Comparison of ENCODE assay signal across 21 cellular contexts in the genomic region with DNA sequence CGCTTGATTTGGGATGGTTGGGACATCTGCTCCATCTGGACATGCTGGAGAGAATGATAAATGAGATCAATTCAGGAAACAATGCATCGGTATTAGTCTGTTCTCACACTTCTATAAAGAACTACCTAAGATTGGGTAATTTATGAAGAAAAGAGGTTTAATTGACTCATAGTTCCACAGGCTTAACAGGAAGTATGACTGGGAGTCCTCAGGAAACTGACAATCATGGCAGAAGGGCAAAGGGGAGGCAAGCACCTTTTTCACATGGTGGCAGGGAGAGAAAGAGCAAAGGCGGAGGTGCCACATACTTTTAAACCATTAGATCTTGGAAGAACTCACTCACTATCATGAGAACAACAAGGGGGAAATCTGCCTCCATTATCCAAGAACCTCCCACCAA. TPM values are rescaled to one million over a fixed set of nuclear protein-coding genes. Genes with fewer than 3 reads are reported as not detected.
DNase-seq lines count a peak whose midpoint lies in the region; ATAC-seq, FAIRE-seq and TF ChIP-seq lines count a peak whose summit lies in the region.
"Had no signal": no experiment of that assay in that cellular context is flagged by ENCODE, and none has a peak within 500 bp of the region (broad histone marks: within the 10 kb centered on the region; RNA-seq: fewer than 3 reads in every experiment).

No MANE protein-coding gene starts in this region.

- H3K9me3 Mint-ChIP-seq in activated CD4-positive, alpha-beta T cell treated with anti-CD3 and anti-CD28 coated beads, Interleukin-2, amount 10 ng/mL, durations not matched to agents 24 days and 14 days, result no peaks in the 10 kb centered on the region
- H3K9me3 Mint-ChIP-seq in activated CD4-positive, alpha-beta T cell treated with anti-CD3 and anti-CD28 coated beads, Interleukin-2, amount 10 ng/mL, durations not matched to agents 7 days and 5 days, result no peaks in the 10 kb centered on the region
- no peaks in the 10 kb centered on the region for H3K9me3 Mint-ChIP-seq in natural killer cell
- H3K9me3 Mint-ChIP-seq: CD4-positive, alpha-beta T cell; HFFc6; IgD-negative memory B cell had no signal

- H4K8ac ChIP-seq in trophoblast cell (ENCODE audit: low read depth, low read length), result no peak overlapping the region

- no peaks in the 10 kb centered on the region for H3K36me3 ChIP-seq in endothelial cell of umbilical vein (ENCODE audit: control insufficient read depth in 2 of 2, extremely low read depth in 1 of 2, insufficient read depth in 2 of 2, low read length in 2 of 2)
- no peaks in the 10 kb centered on the region for H3K36me3 ChIP-seq in trophoblast cell (ENCODE audit: control insufficient read depth in 1 of 2, insufficient read depth in 2 of 2, low read length in 2 of 2)
- H3K36me3 ChIP-seq in OCI-LY7 (ENCODE audit: insufficient read depth, low read length), result no peaks in the 10 kb centered on the region

- H3K9me1 ChIP-seq in endothelial cell of umbilical vein (replicated peaks; ENCODE audit: control insufficient read depth, extremely low read depth, insufficient read depth, low read length), result no peaks in the 10 kb centered on the region

- peaks cover 23% of the 10 kb centered on the region for H3K27me3 Mint-ChIP-seq in activated CD4-positive, alpha-beta T cell treated with anti-CD3 and anti-CD28 coated beads, Interleukin-2, amount 10 ng/mL, durations not matched to agents 24 days and 14 days
- peaks cover 33% of the 10 kb centered on the region for H3K27me3 Mint-ChIP-seq in activated CD4-positive, alpha-beta T cell treated with anti-CD3 and anti-CD28 coated beads, Interleukin-2, amount 10 ng/mL, durations not matched to agents 7 days and 5 days
- H3K27me3 Mint-ChIP-seq in natural killer cell (ENCODE audit: low read depth in 2 of 2), result peaks cover 6 to 20% of the 10 kb centered on the region in 2 donors

- no peak for FAIRE-seq in endothelial cell of umbilical vein (lab: Jason Lieb, UNC)
- FAIRE-seq: D721Med, G401.6, GM12891, GM19239, HepG2 had no signal

- no peaks in the 10 kb centered on the region for H4K20me1 ChIP-seq in endothelial cell of umbilical vein (replicated peaks; ENCODE audit: control insufficient read depth, extremely low read depth, insufficient read depth, low read length)
- no peaks in the 10 kb centered on the region for H4K20me1 ChIP-seq in OCI-LY7 (ENCODE audit: insufficient read depth, low read length)

- BruUV-seq in endothelial cell of umbilical vein (replicated peaks; lab: Mats Ljungman, UMichigan), result no TSS peak
- BruUV-seq in OCI-LY7 (replicated peaks; lab: Mats Ljungman, UMichigan), result no TSS peak

- no peak overlapping the region for H2BK120ac ChIP-seq in trophoblast cell (ENCODE audit: insufficient read depth, low read length, poor library complexity)

- TF ChIP-seq CTCF in endothelial cell of umbilical vein (IDR thresholded peaks at IDR 0.05; ENCODE audit: extremely low read depth in 1 of 2, insufficient read depth in 1 of 2, low read depth in 1 of 2, low read length in 2 of 2), result no peak
- TF ChIP-seq CTCF in OCI-LY7 (conservative IDR thresholded peaks at IDR 0.05; ENCODE audit: low read length), result no peak
- no peak for TF ChIP-seq CTCF in natural killer cell (IDR thresholded peaks at IDR 0.05)

- no peak for ATAC-seq in natural killer cell
- ATAC-seq: HepG2 had no signal

- no peak overlapping the region for H3K14ac ChIP-seq in trophoblast cell (ENCODE audit: low read length)

- dilution Hi-C loops in endothelial cell of umbilical vein (cut with MboI; ENCODE audit: extremely low pct_ligation_motif_present, low sequenced_read_pairs), result no loop called here

- no peak overlapping the region for H2BK5ac ChIP-seq in trophoblast cell (ENCODE audit: low read depth, low read length, poor library complexity)

- no peak overlapping the region for H2BK12ac ChIP-seq in trophoblast cell (ENCODE audit: low read length)

- H3K4ac ChIP-seq in trophoblast cell (ENCODE audit: low read depth, low read length), result no peak overlapping the region

- H3K4me3 Mint-ChIP-seq in activated CD4-positive, alpha-beta T cell treated with anti-CD3 and anti-CD28 coated beads, Interleukin-2, amount 10 ng/mL, durations not matched to agents 24 days and 14 days, result no peak overlapping the region
- H3K4me3 Mint-ChIP-seq in activated CD4-positive, alpha-beta T cell treated with anti-CD3 and anti-CD28 coated beads, Interleukin-2, amount 10 ng/mL, durations not matched to agents 7 days and 5 days, result no peak overlapping the region
- H3K4me3 Mint-ChIP-seq in natural killer cell, result no peak overlapping the region
- H3K4me3 Mint-ChIP-seq: CD4-positive, alpha-beta T cell; HFFc6; IgD-negative memory B cell had no signal

- no peak overlapping the region for H3K23ac ChIP-seq in trophoblast cell (ENCODE audit: low read length)

- H3K18ac ChIP-seq in trophoblast cell (ENCODE audit: low read length), result no peak overlapping the region

- no peak overlapping the region for H3K4me2 ChIP-seq in endothelial cell of umbilical vein (ENCODE audit: insufficient read depth, low read length)
- no peak overlapping the region for H3K4me2 ChIP-seq in trophoblast cell (ENCODE audit: low read length)
- H3K4me2 ChIP-seq in OCI-LY7 (ENCODE audit: low read length), result no peak overlapping the region

- peak overlapping the region; percentile 47 for H4K12ac ChIP-seq in trophoblast cell (ENCODE audit: low read depth, low read length)

- no peak overlapping the region for H3K27ac Mint-ChIP-seq in activated CD4-positive, alpha-beta T cell treated with anti-CD3 and anti-CD28 coated beads, Interleukin-2, amount 10 ng/mL, durations not matched to agents 24 days and 14 days
- H3K27ac Mint-ChIP-seq in activated CD4-positive, alpha-beta T cell treated with anti-CD3 and anti-CD28 coated beads, Interleukin-2, amount 10 ng/mL, durations not matched to agents 7 days and 5 days, result no peak overlapping the region
- H3K27ac Mint-ChIP-seq in natural killer cell, result no peak overlapping the region
- H3K27ac Mint-ChIP-seq: CD4-positive, alpha-beta T cell; HFFc6; IgD-negative memory B cell had no signal

- WGBS in trophoblast cell (ENCODE audit: extremely low coverage, insufficient coverage, insufficient read length), result no CpG with 5 or more reads among the region's 3 CpGs

- no peaks in the 10 kb centered on the region for H3K9me2 ChIP-seq in OCI-LY7 (ENCODE audit: insufficient read depth, low read length)

- H3K4me1 Mint-ChIP-seq in activated CD4-positive, alpha-beta T cell treated with anti-CD3 and anti-CD28 coated beads, Interleukin-2, amount 10 ng/mL, durations not matched to agents 24 days and 14 days, result no peaks in the 10 kb centered on the region
- H3K4me1 Mint-ChIP-seq in activated CD4-positive, alpha-beta T cell treated with anti-CD3 and anti-CD28 coated beads, Interleukin-2, amount 10 ng/mL, durations not matched to agents 7 days and 5 days, result no peaks in the 10 kb centered on the region
- no peaks in the 10 kb centered on the region for H3K4me1 Mint-ChIP-seq in natural killer cell
- H3K4me1 Mint-ChIP-seq: IgD-negative memory B cell had no signal

- POLR2A ChIA-PET in activated CD4-positive, alpha-beta T cell treated with anti-CD3 and anti-CD28 coated beads, Interleukin-2, amount 10 ng/mL, durations not matched to agents 7 days and 5 days (lab: Charles Lee), result no interaction called here
- POLR2A ChIA-PET in endothelial cell of umbilical vein (lab: Charles Lee), result no interaction called here
- POLR2A ChIA-PET in OCI-LY7 (lab: Charles Lee), result no interaction called here

- intact Hi-C loops in activated CD4-positive, alpha-beta T cell treated with anti-CD3 and anti-CD28 coated beads, Interleukin-2, amount 10 ng/mL, durations not matched to agents 24 days and 14 days (cut with micrococcal nuclease), result no loop called here
- intact Hi-C loops in endothelial cell of umbilical vein (cut with micrococcal nuclease) (no loop called here), OCI-LY7 (cut with micrococcal nuclease; ENCODE audit: unreplicated experiment) (no loop called here), natural killer cell (cut with micrococcal nuclease) (no loop called here)

- no peaks in the 10 kb centered on the region for H3K79me1 ChIP-seq in trophoblast cell (ENCODE audit: low read length)

- no peak overlapping the region for H3K9ac ChIP-seq in endothelial cell of umbilical vein (replicated peaks; ENCODE audit: extremely low read depth, insufficient read depth, low read length)
- no peak overlapping the region for H3K9ac ChIP-seq in trophoblast cell (ENCODE audit: low read length)

- H3K4me3 ChIP-seq in endothelial cell of umbilical vein (replicated peaks in 1 of 3; ENCODE audit: insufficient read depth in 1 of 3, low read depth in 1 of 3, low read length in 3 of 3) (no peak overlapping the region), trophoblast cell (ENCODE audit: low read depth, low read length) (no peak overlapping the region), OCI-LY7 (ENCODE audit: low read depth, low read length, poor library complexity, severe bottlenecking) (no peak overlapping the region)

- peak overlapping the region; percentile 83 for H2AK5ac ChIP-seq in trophoblast cell (ENCODE audit: low read length)

- H3K79me2 ChIP-seq in endothelial cell of umbilical vein (ENCODE audit: control insufficient read depth, insufficient read depth, low read length) (no peaks in the 10 kb centered on the region), trophoblast cell (ENCODE audit: control insufficient read depth, insufficient read depth, low read length, poor library complexity) (no peaks in the 10 kb centered on the region), OCI-LY7 (ENCODE audit: insufficient read depth, low read depth, low read length) (no peaks in the 10 kb centered on the region)

- TF ChIP-seq POLR2A in endothelial cell of umbilical vein (IDR thresholded peaks at IDR 0.05; ENCODE audit: low read depth, low read length), result no peak

- no peaks in the 10 kb centered on the region for H3K9me3 ChIP-seq in endothelial cell of umbilical vein (replicated peaks; ENCODE audit: control insufficient read depth, insufficient read depth, low read length)
- no peaks in the 10 kb centered on the region for H3K9me3 ChIP-seq in trophoblast cell (ENCODE audit: insufficient read depth, low read depth, low read length)
- H3K9me3 ChIP-seq in OCI-LY7 (ENCODE audit: low read length), result no peaks in the 10 kb centered on the region
- H3K9me3 ChIP-seq: Caco-2 had no signal

- H4K91ac ChIP-seq in trophoblast cell (ENCODE audit: low read depth, low read length), result no peak overlapping the region

- no peaks in the 10 kb centered on the region for H3K36me3 Mint-ChIP-seq in activated CD4-positive, alpha-beta T cell treated with anti-CD3 and anti-CD28 coated beads, Interleukin-2, amount 10 ng/mL, durations not matched to agents 24 days and 14 days (ENCODE audit: low read depth)
- H3K36me3 Mint-ChIP-seq in activated CD4-positive, alpha-beta T cell treated with anti-CD3 and anti-CD28 coated beads, Interleukin-2, amount 10 ng/mL, durations not matched to agents 7 days and 5 days (ENCODE audit: low read depth), result no peaks in the 10 kb centered on the region
- no peaks in the 10 kb centered on the region for H3K36me3 Mint-ChIP-seq in natural killer cell
- H3K36me3 Mint-ChIP-seq: IgD-negative memory B cell had no signal

- H3K27ac ChIP-seq in endothelial cell of umbilical vein (ENCODE audit: insufficient read depth, low read depth, low read length) (no peak overlapping the region), trophoblast cell (ENCODE audit: low read depth, low read length) (no peak overlapping the region), OCI-LY7 (ENCODE audit: low read depth, low read length, poor library complexity, severe bottlenecking) (no peak overlapping the region)
- H3K27ac ChIP-seq: C4-2B had no signal

- H3K4me1 ChIP-seq in endothelial cell of umbilical vein (ENCODE audit: control insufficient read depth, extremely low read depth, insufficient read depth, low read length), result peaks cover 8% of the 10 kb centered on the region
- H3K4me1 ChIP-seq in trophoblast cell (ENCODE audit: control insufficient read depth in 1 of 2, insufficient read depth in 2 of 2, low read length in 2 of 2), result peaks cover 0 to 6% of the 10 kb centered on the region in 2 experiments
- no peaks in the 10 kb centered on the region for H3K4me1 ChIP-seq in OCI-LY7 (ENCODE audit: insufficient read depth, low read length, poor library complexity, severe bottlenecking)
- H3K4me1 ChIP-seq: Caco-2 had no signal

- H3K27me3 ChIP-seq in endothelial cell of umbilical vein (ENCODE audit: control insufficient read depth in 2 of 2, insufficient read depth in 2 of 2, low read length in 2 of 2) (no peaks in the 10 kb centered on the region), trophoblast cell (ENCODE audit: insufficient read depth, low read length) (no peaks in the 10 kb centered on the region)

- CTCF ChIA-PET in activated CD4-positive, alpha-beta T cell treated with anti-CD3 and anti-CD28 coated beads, Interleukin-2, amount 10 ng/mL, durations not matched to agents 7 days and 5 days (lab: Charles Lee), result no interaction called here
- CTCF ChIA-PET in endothelial cell of umbilical vein (lab: Charles Lee), result no interaction called here
- CTCF ChIA-PET in OCI-LY7 (lab: Charles Lee; ENCODE audit: unreplicated experiment), result no interaction called here

- peak; percentile 8 for DNase-seq in activated CD4-positive, alpha-beta T cell treated with anti-CD3 and anti-CD28 coated beads, Interleukin-2, amount 10 ng/mL, durations not matched to agents 24 days and 14 days
- DNase-seq in activated CD4-positive, alpha-beta T cell treated with anti-CD3 and anti-CD28 coated beads, Interleukin-2, amount 10 ng/mL, durations not matched to agents 7 days and 5 days, result no peak
- peak; percentile 55 for DNase-seq in NCI-H69 (lab: John Stamatoyannopoulos, UW)
- DNase-seq in endothelial cell of umbilical vein (ENCODE audit: low read depth, low spot score), result peak; percentile 17
- no peak for DNase-seq in trophoblast cell
- DNase-seq in OCI-LY7 (ENCODE audit: low spot score), result no peak
- DNase-seq in natural killer cell, result no peak
- no peak for DNase-seq in NOMO-1 treated with dmso at 0.1 percent for 144 hours (lab: John Stamatoyannopoulos, UW; ENCODE audit: unreplicated experiment)
- DNase-seq: AML-193; Caco-2; CD4-positive, alpha-beta T cell; HCEC 1CT; HFFc6 had no signal

- H2AFZ ChIP-seq in endothelial cell of umbilical vein (ENCODE audit: low read depth, low read length) (peak overlapping the region; percentile 29), trophoblast cell (ENCODE audit: insufficient read depth, low read length, poor library complexity) (no peak overlapping the region), OCI-LY7 (ENCODE audit: low read length) (no peak overlapping the region)

RNA-seq across cellular contexts. Expression of gene TSPAN12, which starts 16.8 kb away (rescaled TPM):
- not detected in 2 replicates for total RNA-seq in activated CD4-positive, alpha-beta T cell treated with anti-CD3 and anti-CD28 coated beads, Interleukin-2, amount 10 ng/mL, durations not matched to agents 24 days and 14 days
- not detected for total RNA-seq in activated CD4-positive, alpha-beta T cell treated with anti-CD3 and anti-CD28 coated beads, Interleukin-2, amount 10 ng/mL, durations not matched to agents 7 days and 5 days
- total RNA-seq in endothelial cell of umbilical vein (19.0 and 19.8 TPM in 2 replicates), OCI-LY7 (2022) (not detected in 2 replicates), natural killer cell (not detected)
- polyA plus RNA-seq in endothelial cell of umbilical vein, result 6.3 and 9.3 TPM in 2 replicates
- 11.9 and 12.3 TPM in 2 replicates for polyA plus RNA-seq in endothelial cell of umbilical vein (2011; cell fraction: cytosol; rRNA removed)
- polyA plus RNA-seq in endothelial cell of umbilical vein (2011; cell fraction: nucleus; rRNA removed), result 6.3 and 9.1 TPM in 2 replicates
- polyA plus RNA-seq in endothelial cell of umbilical vein (2012), result 17.2 and 22.7 TPM in 2 replicates
- 19.8 and 29.6 TPM in 2 replicates for polyA minus RNA-seq in endothelial cell of umbilical vein
- polyA minus RNA-seq in endothelial cell of umbilical vein (2011; cell fraction: cytosol; rRNA and poly(A)+ RNA removed), result 8.5 TPM
- 7.8 and 13.0 TPM in 2 replicates for polyA minus RNA-seq in endothelial cell of umbilical vein (2011; cell fraction: nucleus; rRNA and poly(A)+ RNA removed)
- 12.7 and 13.2 TPM in 2 replicates for polyA plus RNA-seq in trophoblast cell (2013)
- not detected in 2 replicates for total RNA-seq in OCI-LY7 (2014; rRNA removed; shearing (Covaris generic))
- total RNA-seq: CD4-positive, alpha-beta T cell had no signal
- polyA plus RNA-seq: BJ, IgD-negative memory B cell had no signal

Comparison
In these comparisons a context has a peak if more than half of its experiments do, and no peak if none do; other contexts are left out.
1. DNase-seq: peak in activated CD4-positive, alpha-beta T cell treated with anti-CD3 and anti-CD28 coated beads, Interleukin-2, amount 10 ng/mL, durations not matched to agents 24 days and 14 days (single experiment), NCI-H69 (single experiment) and endothelial cell of umbilical vein (single experiment); none in activated CD4-positive, alpha-beta T cell treated with anti-CD3 and anti-CD28 coated beads, Interleukin-2, amount 10 ng/mL, durations not matched to agents 7 days and 5 days (single experiment), trophoblast cell (0 of 2), OCI-LY7 (single experiment), natural killer cell (single experiment) and NOMO-1 treated with dmso at 0.1 percent for 144 hours (single experiment).
2. RNA of gene TSPAN12, which starts 16.8 kb away (total RNA-seq): 19.0 to 19.8 TPM in endothelial cell of umbilical vein; not detected in activated CD4-positive, alpha-beta T cell treated with anti-CD3 and anti-CD28 coated beads, Interleukin-2, amount 10 ng/mL, durations not matched to agents 24 days and 14 days, not detected in activated CD4-positive, alpha-beta T cell treated with anti-CD3 and anti-CD28 coated beads, Interleukin-2, amount 10 ng/mL, durations not matched to agents 7 days and 5 days, not detected in OCI-LY7 and not detected in natural killer cell; every median in the first group is over 10 times any median in the second.